Comparison of ENCODE assay signal across 8 cellular contexts in the genomic region with DNA sequence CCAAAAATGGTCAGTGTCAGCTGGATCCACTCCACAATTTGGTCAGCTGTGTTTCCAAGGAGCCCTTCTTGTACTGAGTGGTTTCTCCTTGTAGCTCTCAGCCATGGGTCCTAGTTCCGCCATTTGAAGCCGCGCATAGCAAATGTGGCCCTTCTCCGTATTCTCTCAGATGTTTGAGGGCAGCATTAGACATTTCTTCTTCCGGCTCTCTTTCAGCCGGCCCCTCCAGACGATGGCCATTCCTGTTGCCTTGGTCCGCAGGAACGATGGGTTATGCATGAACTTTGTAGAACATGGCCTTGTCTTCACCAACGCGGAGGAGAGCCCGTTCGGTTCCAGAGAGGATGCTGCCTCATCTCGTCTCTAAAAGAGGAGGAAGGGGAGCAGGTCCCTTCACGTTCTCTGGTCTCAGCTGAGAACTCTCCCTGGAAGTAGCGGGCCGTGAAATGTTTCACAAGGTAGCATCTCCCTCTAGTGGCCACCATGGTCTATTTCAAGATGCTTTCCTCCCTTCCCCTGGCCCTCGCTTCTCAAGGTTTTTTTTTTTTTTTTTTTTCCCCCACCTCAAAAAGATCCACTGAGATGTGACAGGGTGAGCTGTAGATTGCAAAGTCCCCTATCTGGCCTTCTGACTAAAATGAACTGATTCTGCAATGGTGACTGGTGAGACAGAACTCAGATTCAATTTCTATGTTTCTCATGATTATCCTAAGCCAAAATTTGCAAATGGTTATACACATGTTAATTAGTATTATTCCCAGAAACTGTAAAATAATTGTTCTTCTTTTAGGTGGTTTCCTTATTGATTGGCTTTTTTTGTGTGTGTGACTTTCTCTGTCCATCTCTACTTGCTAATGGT. TPM values are rescaled to one million over a fixed set of nuclear protein-coding genes. Genes with fewer than 3 reads are reported as not detected.
A peak's percentile ranks its signal among the peaks of the same experiment; 100 is the strongest.
DNase-seq lines count a peak whose midpoint lies in the region; ATAC-seq and TF ChIP-seq lines count a peak whose summit lies in the region.

No MANE protein-coding gene starts in this region.

- peaks cover 12% of the 10 kb centered on the region for H3K27me3 Mint-ChIP-seq in HFFc6 (ENCODE audit: insufficient read depth)
- H3K27me3 Mint-ChIP-seq in T-cell, result no peaks in the 10 kb centered on the region

- peak overlapping the region; percentile 44; the same call in 1 of the 2 replicates for H3K9ac ChIP-seq in ES-I3 (ENCODE audit: low read depth, low read length)

- CTCF ChIA-PET in T-cell (lab: Charles Lee), result interaction anchor here (0.6 to 7.5 kb wide), 60 partner anchors 8 to 1983 kb away, joined by 3 to 121 read pairs (median 5); partner anchors contain the start of gene PTS (in 1 of the 2)

- H3K27me3 ChIP-seq in right cardiac atrium (ENCODE audit: control insufficient read depth, insufficient read depth), result no peaks in the 10 kb centered on the region
- H3K27me3 ChIP-seq in aorta (ENCODE audit: control insufficient read depth in 1 of 2, insufficient read depth in 2 of 2, low read length in 1 of 2), result no peaks in the 10 kb centered on the region

- H3K4me1 ChIP-seq in ES-I3 (ENCODE audit: insufficient read depth, low read length), result peaks cover 7% of the 10 kb centered on the region; the same call in 1 of the 2 replicates
- H3K4me1 ChIP-seq in right cardiac atrium (ENCODE audit: control insufficient read depth, insufficient read depth, low read length), result no peaks in the 10 kb centered on the region
- H3K4me1 ChIP-seq in aorta (ENCODE audit: control insufficient read depth in 1 of 2, insufficient read depth in 2 of 2, low read length in 2 of 2), result no peaks in the 10 kb centered on the region

- no peaks in the 10 kb centered on the region for H3K9me3 Mint-ChIP-seq in HFFc6
- no peaks in the 10 kb centered on the region for H3K9me3 Mint-ChIP-seq in T-cell

- H3K36me3 Mint-ChIP-seq in HFFc6 (ENCODE audit: low read depth), result no peaks in the 10 kb centered on the region
- H3K36me3 Mint-ChIP-seq in T-cell, result no peaks in the 10 kb centered on the region

- H3K27ac Mint-ChIP-seq in HFFc6 (peak overlapping the region; percentile 42), T-cell (peak overlapping the region; percentile 73 to 83)

- H3K27ac ChIP-seq in right cardiac atrium (ENCODE audit: low read length) (no peak overlapping the region), aorta (ENCODE audit: low read depth in 1 of 2, low read length in 2 of 2) (peak overlapping the region in 1 of 2 donors; percentile 62)

- ATAC-seq in T-cell (replicated peaks in 1 of 4) (peak; percentile 87 to 95 (median 90)), right cardiac atrium (peak; percentile 90 to 91), aorta (ENCODE audit: low FRiP score) (peak; percentile 94)

- peak; percentile 78 for TF ChIP-seq CTCF in HFFc6 (IDR thresholded peaks at IDR 0.05)

- H3K36me3 ChIP-seq in ES-I3 (ENCODE audit: insufficient read depth, low read length), result no peaks in the 10 kb centered on the region
- H3K36me3 ChIP-seq in aorta (ENCODE audit: control insufficient read depth in 1 of 2, insufficient read depth in 2 of 2, low read length in 1 of 2), result no peaks in the 10 kb centered on the region

- H3K4me3 ChIP-seq in right cardiac atrium (ENCODE audit: low read length) (peak overlapping the region; percentile 53), aorta (ENCODE audit: low read length in 2 of 2) (peak overlapping the region; percentile 48 to 66)

- H3K9me3 ChIP-seq in ES-I3 (ENCODE audit: control insufficient read depth, insufficient read depth, low read length), result no peaks in the 10 kb centered on the region
- no peaks in the 10 kb centered on the region for H3K9me3 ChIP-seq in right cardiac atrium (ENCODE audit: control insufficient read depth, low read length)
- H3K9me3 ChIP-seq in aorta (ENCODE audit: control insufficient read depth, low read length), result no peaks in the 10 kb centered on the region

- WGBS in right cardiac atrium, result 2% methylated on average over 18 of the region's 18 CpGs
- 0 to 1% methylated on average over 18 of the region's 18 CpGs for WGBS in aorta, 2 donors

- POLR2A ChIA-PET in T-cell (lab: Charles Lee), result interaction anchor here (0.5 to 0.7 kb wide), 4 partner anchors 176 to 1018 kb away, joined by 3 to 5 read pairs (median 3); no protein-coding TSS in a partner anchor

- H3K4me3 Mint-ChIP-seq in HFFc6, result peak overlapping the region; percentile 93
- H3K4me3 Mint-ChIP-seq in T-cell, result peak overlapping the region; percentile 86 to 89 (median 88)

- peak; percentile 71 for DNase-seq in HFFc6
- peak; percentile 69 for DNase-seq in NCI-H128 (lab: John Stamatoyannopoulos, UW; ENCODE audit: unreplicated experiment)
- peak; percentile 22 to 77 (median 58) for DNase-seq in T-cell
- peak; percentile 54 for DNase-seq in amniotic stem cell (lab: John Stamatoyannopoulos, UW)
- DNase-seq in right cardiac atrium, result peak in 2 of 3 donors; percentile 46 to 69
- peak; percentile 73 for DNase-seq in putamen (ENCODE audit: low spot score)
- DNase-seq in aorta, result peak in 1 of 2 donors; percentile 73

- peaks cover 40% of the 10 kb centered on the region for H3K4me1 Mint-ChIP-seq in HFFc6 (ENCODE audit: low read depth)
- H3K4me1 Mint-ChIP-seq in T-cell, result peaks cover 15 to 21% (median 16%) of the 10 kb centered on the region in 3 donors

- intact Hi-C loops in right cardiac atrium (cut with DNase I) (loop anchor here (2.0 to 10.0 kb wide), 6 partner anchors 60 to 1004 kb away; no protein-coding TSS in a partner anchor), aorta (cut with DNase I) (loop anchor here (1.0 to 10.0 kb wide), 6 partner anchors 60 to 1007 kb away; no protein-coding TSS in a partner anchor)

RNA-seq across cellular contexts. Expression of gene PLET1, which starts 19.8 kb away (rescaled TPM):
- not detected for total RNA-seq in HFFc6 (2021; fragmentation: NEBNext Ultra II Directional; extraction: Animal tissue kit (Norgen Biotek cat#: 25700))
- total RNA-seq in T-cell, result not detected
- total RNA-seq in right cardiac atrium, result not detected
- not detected for polyA plus RNA-seq in right cardiac atrium
- not detected for total RNA-seq in aorta
- polyA plus RNA-seq in aorta, result not detected

RNA-seq across cellular contexts. Expression of gene PTS, which starts 54.3 kb away (rescaled TPM):
- total RNA-seq in HFFc6 (2021; fragmentation: NEBNext Ultra II Directional; extraction: Animal tissue kit (Norgen Biotek cat#: 25700)), result 10 to 100 TPM; 73.1 to 78.9 (median 75.7) TPM
- total RNA-seq in T-cell, result 10 to 100 TPM; 15.1 to 65.8 (median 21.0) TPM
- total RNA-seq in right cardiac atrium, result 10 to 100 TPM; 22.9 to 28.3 (median 26.7) TPM
- 40.7 TPM for polyA plus RNA-seq in right cardiac atrium
- total RNA-seq in aorta, result 10 to 100 TPM; 36.5 to 48.3 TPM
- polyA plus RNA-seq in aorta, result 10 to 100 TPM; 42.0 to 61.2 TPM
